In the genomic region with DNA sequence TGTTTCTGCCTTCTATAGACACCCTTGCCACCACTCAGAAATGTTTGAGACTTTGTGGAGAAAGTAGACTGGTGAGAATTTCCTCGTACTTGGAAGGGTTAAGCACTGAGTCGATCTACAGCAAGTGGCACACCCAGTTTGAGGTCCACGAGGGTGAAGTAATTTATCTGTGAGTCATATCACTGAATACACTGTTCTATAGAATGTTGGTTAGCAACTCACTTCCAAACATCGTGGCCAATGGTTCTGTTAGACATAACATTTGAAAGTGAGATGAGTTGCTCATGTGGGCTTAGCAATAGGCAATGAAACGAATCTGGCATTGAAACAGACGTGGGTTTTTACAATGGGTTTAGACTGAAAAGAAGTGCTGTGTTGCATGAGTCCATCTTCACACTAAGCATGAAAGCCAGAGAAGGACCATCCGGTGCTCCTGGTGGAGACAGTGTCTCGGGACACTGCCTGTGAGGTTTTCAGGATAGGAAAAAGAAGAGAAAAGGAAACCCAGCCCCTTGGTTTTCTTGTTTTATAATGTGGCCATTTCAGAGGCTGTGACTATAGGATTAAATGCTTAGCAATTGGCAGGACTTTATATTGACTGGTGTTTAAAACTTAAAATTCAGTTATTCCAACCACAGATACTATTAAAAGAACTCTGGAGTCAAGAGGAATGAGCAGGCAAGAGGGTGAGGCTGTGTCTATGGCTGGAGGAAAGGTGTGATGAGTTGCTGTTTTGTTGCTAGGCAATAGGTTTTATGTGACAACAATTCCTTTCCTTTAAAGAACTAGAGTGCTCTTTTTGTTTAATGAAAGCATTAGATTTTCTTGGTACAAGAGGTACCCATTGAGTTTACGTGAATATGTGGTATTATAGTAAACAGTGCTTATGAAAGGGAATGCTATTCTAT, we compare ENCODE assay signal across 8 cellular contexts. TPM values are rescaled to one million over a fixed set of nuclear protein-coding genes. Genes with fewer than 3 reads are reported as not detected.
A peak's percentile ranks its signal among the peaks of the same experiment; 100 is the strongest.
DNase-seq lines count a peak whose midpoint lies in the region; ATAC-seq and TF ChIP-seq lines count a peak whose summit lies in the region.

No MANE protein-coding gene starts in this region.

- no peak overlapping the region for H2AK9ac ChIP-seq in IMR-90 (replicated peaks; ENCODE audit: low read depth, low read length, poor library complexity)

- no peaks in the 10 kb centered on the region for H4K20me1 ChIP-seq in IMR-90 (ENCODE audit: insufficient read depth, low read length)

- peak overlapping the region; percentile 79 for H4K91ac ChIP-seq in IMR-90 (ENCODE audit: insufficient read depth, low read depth, low read length)

- peak overlapping the region; percentile 84 for H2BK5ac ChIP-seq in IMR-90 (ENCODE audit: low read depth, low read length, poor library complexity, severe bottlenecking)

- dilution Hi-C loops in IMR-90 (cut with HindIII; ENCODE audit: low sequenced_read_pairs, unreplicated experiment), result no loop called here

- peak; percentile 70 for DNase-seq in BJ (ENCODE audit: low read depth)
- peak; percentile 97 for DNase-seq in IMR-90
- peak; percentile 74 for DNase-seq in T-helper 2 cell treated with Interferon-gamma antibody and Interleukin-4, amounts not matched to agents 5 μg/mL and 100 μg/mL, for 36 hours (ENCODE audit: low spot score)
- peak; percentile 93 for DNase-seq in MCF 10A (ENCODE audit: unreplicated experiment)
- DNase-seq in memory B cell (ENCODE audit: low spot score in 2 of 2), result peak in 1 of 2 donors; percentile 37
- DNase-seq in stromal cell of bone marrow (ENCODE audit: low read depth), result peak; percentile 75

- peak overlapping the region; percentile 87 for H3K4ac ChIP-seq in IMR-90 (ENCODE audit: low read depth, low read length)

- peak; percentile 12; the same call in 1 of the 2 replicates for TF ChIP-seq RAD21 in IMR-90 (IDR thresholded peaks at IDR 0.05; ENCODE audit: low read length)

- WGBS in IMR-90 (ENCODE audit: extremely low coverage in 2 of 2, insufficient read length in 1 of 2), 2 experiments, result 50% methylated on average over 2 of the region's 9 CpGs; no CpG with 5 or more reads in 1 of the 2 experiments

- no peak overlapping the region for H3K4me3 ChIP-seq in BJ (ENCODE audit: low read depth, low read length)
- peak overlapping the region; percentile 12; the same call in 1 of the 2 replicates for H3K4me3 ChIP-seq in IMR-90 (ENCODE audit: insufficient read depth, low read depth, low read length)

- H4K8ac ChIP-seq in IMR-90 (ENCODE audit: low read depth in 2 of 2, low read length in 2 of 2), result peak overlapping the region; percentile 6 to 87; a peak in 3 of 4 replicates

- peak; percentile 65 for TF ChIP-seq POLR2A in IMR-90 (IDR thresholded peaks at IDR 0.05; ENCODE audit: low read depth, low read length)

- peak overlapping the region; percentile 42; the same call in 1 of the 2 replicates for H3K27ac ChIP-seq in IMR-90 (ENCODE audit: insufficient read depth, low read length)

- H2BK120ac ChIP-seq in IMR-90 (ENCODE audit: low read depth, low read length), result peak overlapping the region; percentile 87

- peak overlapping the region; percentile 31; the same call in 1 of the 2 replicates for H4K5ac ChIP-seq in IMR-90 (ENCODE audit: low read depth, low read length)

- H3K27me3 ChIP-seq in BJ (ENCODE audit: control insufficient read depth, insufficient read depth, low read length) (no peaks in the 10 kb centered on the region), IMR-90 (ENCODE audit: control insufficient read depth, insufficient read depth, low read length) (no peaks in the 10 kb centered on the region)

- intact Hi-C loops in IMR-90 (cut with micrococcal nuclease) (no loop called here), MCF 10A (cut with micrococcal nuclease) (loop anchor here (1.0 kb wide), 2 partner anchors 32 to 143 kb away; no protein-coding TSS in a partner anchor)

- H3K27me3 Mint-ChIP-seq in T-helper 2 cell treated with Interferon-gamma antibody and Interleukin-4, amounts not matched to agents 5 μg/mL and 100 μg/mL, for 36 hours (ENCODE audit: low read depth), result no peaks in the 10 kb centered on the region
- H3K27me3 Mint-ChIP-seq in MCF 10A (ENCODE audit: insufficient read depth, unreplicated experiment), result no peaks in the 10 kb centered on the region
- no peaks in the 10 kb centered on the region for H3K27me3 Mint-ChIP-seq in memory B cell

- peak overlapping the region; percentile 98 for H3K27ac Mint-ChIP-seq in T-helper 2 cell treated with Interferon-gamma antibody and Interleukin-4, amounts not matched to agents 5 μg/mL and 100 μg/mL, for 36 hours
- H3K27ac Mint-ChIP-seq in MCF 10A (ENCODE audit: low read depth, unreplicated experiment) (no peak overlapping the region), memory B cell (peak overlapping the region; percentile 99)

- peaks cover 0 to 5% of the 10 kb centered on the region in 2 experiments; a peak in 1 of 4 replicates for H3K79me1 ChIP-seq in IMR-90 (ENCODE audit: low read depth in 1 of 2, low read length in 2 of 2)

- peaks cover 24% of the 10 kb centered on the region for H3K4me1 ChIP-seq in IMR-90 (ENCODE audit: control insufficient read depth, insufficient read depth, low read length)

- peak overlapping the region; percentile 82; the same call in 1 of the 2 replicates for H3K23ac ChIP-seq in IMR-90 (ENCODE audit: low read depth, low read length)

- no peak overlapping the region; the same call in 1 of the 2 replicates for H3K9ac ChIP-seq in IMR-90 (ENCODE audit: low read depth, low read length)

- H3K9me3 Mint-ChIP-seq in T-helper 2 cell treated with Interferon-gamma antibody and Interleukin-4, amounts not matched to agents 5 μg/mL and 100 μg/mL, for 36 hours, result no peaks in the 10 kb centered on the region
- H3K9me3 Mint-ChIP-seq in MCF 10A (ENCODE audit: unreplicated experiment) (no peaks in the 10 kb centered on the region), memory B cell (no peaks in the 10 kb centered on the region)

- peaks cover 19% of the 10 kb centered on the region for H3K9me1 ChIP-seq in IMR-90 (ENCODE audit: insufficient read depth, low read length)

- no peak for TF ChIP-seq CTCF in BJ (IDR thresholded peaks at IDR 0.05; ENCODE audit: insufficient read depth, low read depth, low read length)
- no peak for TF ChIP-seq CTCF in IMR-90 (conservative IDR thresholded peaks at IDR 0.05; ENCODE audit: low read depth, low read length)
- no peak for TF ChIP-seq CTCF in MCF 10A (IDR thresholded peaks at IDR 0.05; ENCODE audit: unreplicated experiment)

- no TSS peak for BruUV-seq in IMR-90 (replicated peaks; lab: Mats Ljungman, UMichigan)
- TSS peak; percentile 82 for BruUV-seq in MCF 10A (replicated peaks; lab: Mats Ljungman, UMichigan)

- in situ Hi-C loops in IMR-90 (cut with MboI; ENCODE audit: low sequenced_read_pairs), result no loop called here

- H3K56ac ChIP-seq in IMR-90 (ENCODE audit: extremely low read depth, insufficient read depth, low read length), result peak overlapping the region; percentile 71

- H3K4me3 Mint-ChIP-seq in T-helper 2 cell treated with Interferon-gamma antibody and Interleukin-4, amounts not matched to agents 5 μg/mL and 100 μg/mL, for 36 hours, result peak overlapping the region; percentile 82
- H3K4me3 Mint-ChIP-seq in MCF 10A (ENCODE audit: unreplicated experiment), result peak overlapping the region; percentile 61
- H3K4me3 Mint-ChIP-seq in memory B cell, result peak overlapping the region; percentile 39

- H2AK5ac ChIP-seq in IMR-90 (ENCODE audit: low read depth, low read length), result peak overlapping the region; percentile 94

- peak overlapping the region; percentile 95 for H3K4me2 ChIP-seq in IMR-90 (ENCODE audit: low read depth, low read length)

- H3K9me3 ChIP-seq in IMR-90 (ENCODE audit: control insufficient read depth, insufficient read depth, low read length), result no peaks in the 10 kb centered on the region

- peak overlapping the region; percentile 80 for H2AFZ ChIP-seq in IMR-90 (replicated peaks; ENCODE audit: low read length, poor library complexity)

- CTCF ChIA-PET in BJ (lab: Yijun Ruan, JAX) (no interaction called here), IMR-90 (lab: Yijun Ruan, JAX) (no interaction called here), MCF 10A (lab: Yijun Ruan, JAX) (no interaction called here)

- H3K36me3 ChIP-seq in BJ (ENCODE audit: control insufficient read depth, insufficient read depth, low read length) (no peaks in the 10 kb centered on the region), IMR-90 (ENCODE audit: control insufficient read depth, insufficient read depth, low read length) (no peaks in the 10 kb centered on the region)

- peak overlapping the region; percentile 87 for H2BK20ac ChIP-seq in IMR-90 (ENCODE audit: low read depth, low read length)

- peak overlapping the region; percentile 71 for H3K18ac ChIP-seq in IMR-90 (ENCODE audit: low read depth, low read length)

- H3K36me3 Mint-ChIP-seq in T-helper 2 cell treated with Interferon-gamma antibody and Interleukin-4, amounts not matched to agents 5 μg/mL and 100 μg/mL, for 36 hours (ENCODE audit: low read depth), result no peaks in the 10 kb centered on the region
- H3K36me3 Mint-ChIP-seq in MCF 10A (ENCODE audit: insufficient read depth, unreplicated experiment) (no peaks in the 10 kb centered on the region), memory B cell (no peaks in the 10 kb centered on the region)

- ATAC-seq in IMR-90 (ENCODE audit: low read depth) (peak; percentile 83), memory B cell (ENCODE audit: low read depth) (peak; percentile 53), HG03565 (IDR thresholded peaks at IDR 0.05; ENCODE audit: unreplicated experiment) (no peak), HG03442 (IDR thresholded peaks at IDR 0.05; ENCODE audit: unreplicated experiment) (no peak)

- H3K14ac ChIP-seq in IMR-90 (replicated peaks; ENCODE audit: low read depth, low read length), result peak overlapping the region; percentile 82

- peak overlapping the region; percentile 96; the same call in 1 of the 3 replicates for H2BK15ac ChIP-seq in IMR-90 (ENCODE audit: low read depth, low read length)

- peaks cover 32% of the 10 kb centered on the region for H3K4me1 Mint-ChIP-seq in T-helper 2 cell treated with Interferon-gamma antibody and Interleukin-4, amounts not matched to agents 5 μg/mL and 100 μg/mL, for 36 hours (ENCODE audit: low read depth)
- peaks cover 15% of the 10 kb centered on the region for H3K4me1 Mint-ChIP-seq in MCF 10A (ENCODE audit: insufficient read depth, unreplicated experiment)
- H3K4me1 Mint-ChIP-seq in memory B cell, result peaks cover 25% of the 10 kb centered on the region

- POLR2A ChIA-PET in BJ (lab: Charles Lee) (no interaction called here), IMR-90 (lab: Charles Lee; ENCODE audit: unreplicated experiment) (no interaction called here), MCF 10A (lab: Yijun Ruan, JAX) (interaction anchor here (0.6 to 4.8 kb wide), 5 partner anchors 19 to 33 kb away, joined by 4 to 91 read pairs (median 17); a partner anchor contains a TSS)

TF ChIP-seq in IMR-90, 13 proteins besides CTCF, POLR2A, EP300 and RAD21 (continues in another document):
- TF ChIP-seq MAFK (IDR thresholded peaks at IDR 0.05; ENCODE audit: low read depth, low read length) (no peak), RFX5 (IDR thresholded peaks at IDR 0.05; ENCODE audit: low read depth, low read length) (no peak)

RNA-seq across cellular contexts. Expression of a gene that starts 31.0 kb away (rescaled TPM):
- polyA plus RNA-seq in BJ (2011; rRNA removed), result 113 and 117 TPM in 2 replicates
- 76.5 and 83.8 TPM in 2 replicates for polyA minus RNA-seq in BJ (2011; rRNA and poly(A)+ RNA removed)
- total RNA-seq in IMR-90 (2012; rRNA removed), result 145 and 179 TPM in 2 replicates
- polyA plus RNA-seq in IMR-90 (2012; rRNA removed), result 83.8 and 87.6 TPM in 2 replicates
- polyA plus RNA-seq in IMR-90 (2012; cell fraction: cytosol; rRNA removed), result 48.4 and 65.5 TPM in 2 replicates
- polyA plus RNA-seq in IMR-90 (2012; cell fraction: nucleus; rRNA removed; ENCODE audit: low replicate concordance), result 47.4 and 74.1 TPM in 2 replicates
- 243 and 296 TPM in 2 replicates for total RNA-seq in MCF 10A (2022)

Comparison
In these comparisons a context has a peak if more than half of its experiments do, and no peak if none do; other contexts are left out.
1. ATAC-seq: peak in IMR-90 (single experiment) and memory B cell (single experiment); none in HG03565 (single experiment) and HG03442 (single experiment).
2. Peak in every context shown above with its lines, with median percentiles within 50 percentile points of each other: H3K4me3 Mint-ChIP-seq.